In the genomic region with DNA sequence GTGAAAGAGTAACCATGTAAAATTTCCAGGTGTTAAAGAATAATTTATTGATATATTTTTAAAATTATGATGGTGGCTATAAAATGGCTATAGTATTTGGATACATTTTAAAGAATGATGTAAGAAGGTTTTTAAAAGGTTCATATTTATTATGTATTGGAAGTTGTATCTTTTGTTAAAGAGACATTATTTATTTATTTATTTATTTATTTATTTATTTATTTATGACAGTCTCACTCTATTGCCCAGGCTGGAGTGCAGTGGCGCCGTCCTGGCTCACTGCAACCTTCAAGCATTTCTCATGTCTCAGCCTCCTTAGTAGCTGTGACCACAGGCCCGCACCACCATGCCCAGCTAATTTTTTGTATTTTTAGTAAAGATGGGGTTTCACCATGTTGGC, we compare ENCODE assay signal across 26 cellular contexts.
"Had no signal": no experiment of that assay in that cellular context is flagged by ENCODE, and none has a peak within 500 bp of the region (broad histone marks: within the 10 kb centered on the region; RNA-seq: fewer than 3 reads in every experiment).

No MANE protein-coding gene starts in this region.

- ATAC-seq: left cardiac atrium; naive thymus-derived CD8-positive, alpha-beta T cell; right cardiac atrium; sciatic nerve; stimulated activated effector memory CD8-positive, alpha-beta T cell treated with anti-CD3 and anti-CD28 coated beads, Interleukin-12 subunit alpha, Interleukin-12 subunit beta, amount 100 ng/mL, for 72 hours had no signal

- H3K9me3 ChIP-seq: lower lobe of right lung, pancreas, prostate gland, suprapubic skin, thoracic aorta, transverse colon, upper lobe of left lung, vagina had no signal

- H3K36me3 ChIP-seq: lower lobe of right lung, pancreas, prostate gland, spleen, suprapubic skin, thoracic aorta, transverse colon, upper lobe of left lung, vagina had no signal

- DNase-seq: hypothalamus; immature natural killer cell; islet precursor cell; kidney glomerular epithelial cell; left cardiac atrium; lower lobe of right lung; mammary epithelial cell; mesenchymal stem cell; naive thymus-derived CD8-positive, alpha-beta T cell; nucleus accumbens; posterior cingulate gyrus; retina; right cardiac atrium; spleen; stimulated activated CD4-positive, alpha-beta T cell treated with anti-CD3 and anti-CD28 coated beads, Interleukin-4, amount 100 ng/mL, for 24 hours; stimulated activated naive CD4-positive, alpha-beta T cell; upper lobe of left lung had no signal

- H3K27me3 ChIP-seq: pancreas, spleen, suprapubic skin, transverse colon, upper lobe of left lung, vagina had no signal

- H3K4me1 ChIP-seq: lower lobe of right lung, pancreas, prostate gland, suprapubic skin, transverse colon, upper lobe of left lung, vagina had no signal

- H3K4me3 ChIP-seq: lower lobe of right lung, pancreas, prostate gland, skin epidermis, spleen, suprapubic skin, thoracic aorta, transverse colon, upper lobe of left lung, vagina had no signal

- H3K27ac ChIP-seq: lower lobe of right lung, pancreas, prostate gland, skin epidermis, spleen, suprapubic skin, thoracic aorta, transverse colon, upper lobe of left lung, vagina had no signal
